9 cellular contexts compared by ENCODE assay signal in the genomic region with DNA sequence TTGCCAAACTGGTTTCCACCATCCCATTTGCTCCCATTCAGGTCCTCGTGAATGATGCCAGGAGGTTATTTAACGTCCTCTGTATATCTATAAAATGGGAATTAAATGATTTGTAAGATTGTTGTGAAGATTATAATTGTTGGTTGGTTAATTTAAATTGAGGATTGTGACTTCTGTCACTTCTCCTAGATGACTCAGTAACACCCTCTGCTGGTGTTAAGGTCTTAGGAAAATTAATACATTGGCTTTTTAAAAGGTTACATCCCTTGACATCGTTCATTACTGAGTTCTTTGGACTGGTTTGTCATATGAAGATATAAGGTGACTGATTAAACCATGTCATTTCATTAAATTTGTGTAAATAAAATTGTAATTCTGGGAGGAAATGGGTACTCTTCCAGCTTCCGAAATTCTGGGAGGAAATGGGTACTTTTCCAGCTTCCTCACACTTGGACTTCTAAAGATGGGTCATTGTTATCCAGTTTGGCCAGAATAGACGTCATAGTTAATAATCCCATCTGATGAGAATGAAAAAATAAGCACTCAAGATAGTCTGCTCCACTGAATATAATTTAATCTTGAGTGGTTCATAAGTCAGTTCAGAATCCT. TPM values are rescaled to one million over a fixed set of nuclear protein-coding genes. Genes with fewer than 3 reads are reported as not detected.
DNase-seq lines count a peak whose midpoint lies in the region; ATAC-seq, FAIRE-seq and TF ChIP-seq lines count a peak whose summit lies in the region.
"Had no signal": no experiment of that assay in that cellular context is flagged by ENCODE, and none has a peak within 500 bp of the region (broad histone marks: within the 10 kb centered on the region; RNA-seq: fewer than 3 reads in every experiment).

No MANE protein-coding gene starts in this region.

- DNase-seq in MV-4-11 (lab: John Stamatoyannopoulos, UW) (peak; percentile 40), cardiac fibroblast (ENCODE audit: low read depth in 2 of 2) (peak; percentile 56 to 58), neural crest cell (ENCODE audit: low read depth, low spot score) (no peak), kidney glomerular epithelial cell (lab: John Stamatoyannopoulos, UW) (no peak), NCI-H128 (lab: John Stamatoyannopoulos, UW; ENCODE audit: unreplicated experiment) (no peak), natural killer cell (no peak), Right ventricle myocardium inferior (ENCODE audit: missing footprints) (no peak)

- H3K4me1 Mint-ChIP-seq in neural crest cell (no peaks in the 10 kb centered on the region), natural killer cell (no peaks in the 10 kb centered on the region)

- H3K36me3 Mint-ChIP-seq in neural crest cell (ENCODE audit: low read depth): no peaks in the 10 kb centered on the region
- no peaks in the 10 kb centered on the region for H3K36me3 Mint-ChIP-seq in natural killer cell

- no peak for ATAC-seq in natural killer cell
- no peak for ATAC-seq in Right ventricle myocardium inferior

- no peak overlapping the region for H3K27ac Mint-ChIP-seq in neural crest cell (ENCODE audit: unreplicated experiment)
- no peak overlapping the region for H3K27ac Mint-ChIP-seq in natural killer cell

- peak; percentile 60 for FAIRE-seq in G401.6 (lab: Jason Lieb, UNC)

- intact Hi-C loops in natural killer cell (cut with micrococcal nuclease) (loop anchor here (5.0 kb wide), 1 partner anchor 203 kb away; no protein-coding TSS in a partner anchor), Right ventricle myocardium inferior (cut with DNase I) (loop anchor here (1.0 to 5.0 kb wide), 3 partner anchors 103 to 206 kb away; partner anchors contain the start of gene GLCE)

- H3K27me3 Mint-ChIP-seq in neural crest cell (ENCODE audit: low read depth) (no peaks in the 10 kb centered on the region), natural killer cell (ENCODE audit: low read depth in 2 of 2) (no peaks in the 10 kb centered on the region)

- H3K4me3 ChIP-seq in cardiac fibroblast (replicated peaks in 1 of 2; ENCODE audit: low read depth in 2 of 2, low read length in 2 of 2): no peak overlapping the region
- H3K4me3 ChIP-seq: SJSA1 had no signal

- TF ChIP-seq CTCF in cardiac fibroblast (IDR thresholded peaks at IDR 0.05; ENCODE audit: low read depth, low read length): peak; percentile 42
- TF ChIP-seq CTCF in neural crest cell (conservative IDR thresholded peaks at IDR 0.05): peak; percentile 69
- TF ChIP-seq CTCF in natural killer cell (IDR thresholded peaks at IDR 0.05): no peak

- H3K9me3 Mint-ChIP-seq in neural crest cell (no peaks in the 10 kb centered on the region), natural killer cell (no peaks in the 10 kb centered on the region)

- H3K4me3 Mint-ChIP-seq in neural crest cell: no peak overlapping the region
- no peak overlapping the region for H3K4me3 Mint-ChIP-seq in natural killer cell

RNA-seq across cellular contexts. Expression of gene PAQR5, which starts 33.3 kb away (rescaled TPM):
- total RNA-seq in neural crest cell (0.16 and 0.21 TPM in 2 replicates), natural killer cell (1 to 10 TPM in 1 of 3 donors, under 1 TPM in 2; 0.40 to 1.1 (median 0.59) TPM), Right ventricle myocardium inferior (1.1 TPM)

Comparison
In these comparisons a context has a peak if more than half of its experiments do, and no peak if none do; other contexts are left out.
1. DNase-seq: peak in MV-4-11 (single experiment) and cardiac fibroblast (2 of 2); none in neural crest cell (single experiment), kidney glomerular epithelial cell (single experiment), NCI-H128 (single experiment), natural killer cell (single experiment) and Right ventricle myocardium inferior (single experiment).